ENCODE assay signal across 9 cellular contexts in the genomic region with DNA sequence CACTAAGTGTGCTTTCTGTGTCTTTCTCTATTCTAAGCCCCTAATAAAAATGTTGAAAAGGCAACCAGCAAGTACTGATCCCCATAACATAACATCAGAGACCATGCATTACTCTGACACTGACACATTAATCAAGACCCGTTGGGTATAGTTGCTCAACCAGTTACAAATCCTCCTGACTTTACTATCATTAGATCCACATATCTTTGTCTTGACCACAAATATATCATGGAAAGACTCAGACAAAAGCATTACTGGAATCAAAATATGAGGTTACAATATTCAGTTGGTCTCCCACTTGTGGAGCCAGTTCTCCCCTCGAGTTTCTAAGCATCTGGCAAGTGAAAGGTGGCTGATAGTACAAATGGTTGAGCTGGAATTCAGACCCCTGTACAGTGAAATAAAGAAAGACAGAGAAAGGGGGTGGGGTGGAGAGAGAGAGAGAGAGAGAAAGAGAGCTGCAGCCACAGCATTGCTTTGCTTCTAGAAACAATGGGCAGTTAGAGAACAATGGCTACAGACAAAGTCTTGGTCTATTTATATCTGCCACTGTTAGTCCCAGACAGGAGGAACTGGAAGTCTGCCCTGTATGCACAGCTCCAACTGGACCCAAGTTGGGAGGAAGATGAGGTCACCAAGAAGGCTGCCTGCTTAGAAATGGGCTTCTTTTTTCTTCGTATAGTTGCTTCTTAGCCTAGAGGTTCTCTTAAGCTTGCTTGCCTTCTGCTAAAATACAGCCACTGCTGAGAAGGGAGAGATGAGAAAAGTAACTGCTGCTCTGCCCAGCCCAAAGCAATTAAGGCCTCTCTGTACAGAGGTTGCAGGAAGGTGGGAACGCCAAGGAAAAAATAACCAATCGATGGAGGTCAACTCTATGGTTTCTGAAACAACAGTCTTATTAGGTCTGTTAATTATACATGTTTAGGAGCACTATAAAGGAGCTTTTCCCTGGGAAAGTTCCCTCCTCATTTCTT.
A peak's percentile ranks its signal among the peaks of the same experiment; 100 is the strongest.
DNase-seq lines count a peak whose midpoint lies in the region; FAIRE-seq and TF ChIP-seq lines count a peak whose summit lies in the region.
"Had no signal": no experiment of that assay in that cellular context is flagged by ENCODE, and none has a peak within 500 bp of the region (broad histone marks: within the 10 kb centered on the region; RNA-seq: fewer than 3 reads in every experiment).

No MANE protein-coding gene starts in this region.

- no peak for TF ChIP-seq EP300 in stomach (IDR thresholded peaks at IDR 0.05)

- 58 to 70% (median 62%) methylated on average over 5 of the region's 5 CpGs for WGBS in adrenal gland, 4 donors
- WGBS in stomach, 5 donors: 52 to 62% (median 57%) methylated on average over 5 of the region's 5 CpGs
- 48 to 84% (median 57%) methylated on average over 5 of the region's 5 CpGs for WGBS in small intestine, 3 donors

- peak in 1 of 2 donors; percentile 9 for TF ChIP-seq POLR2A in adrenal gland (IDR thresholded peaks at IDR 0.05)
- TF ChIP-seq POLR2A in stomach (IDR thresholded peaks at IDR 0.05): no peak

- H3K9me3 ChIP-seq in adrenal gland (replicated peaks in 1 of 3) (no peaks in the 10 kb centered on the region), stomach (no peaks in the 10 kb centered on the region), small intestine (ENCODE audit: control insufficient read depth, low read depth) (no peaks in the 10 kb centered on the region)

- H3K27ac ChIP-seq in adrenal gland: peak overlapping the region in 2 of 5 donors; percentile 1 to 49
- peak overlapping the region in 4 of 5 donors; percentile 35 to 88 (median 68) for H3K27ac ChIP-seq in stomach
- H3K27ac ChIP-seq in small intestine (ENCODE audit: low read depth in 1 of 2, low read length in 1 of 2): peak overlapping the region in 1 of 2 donors; percentile 65
- H3K27ac ChIP-seq: 22Rv1 had no signal

- H3K27me3 ChIP-seq in adrenal gland: no peaks in the 10 kb centered on the region
- H3K27me3 ChIP-seq in stomach: no peaks in the 10 kb centered on the region
- H3K27me3 ChIP-seq in small intestine (ENCODE audit: control insufficient read depth in 2 of 2, insufficient read depth in 2 of 2, low read length in 2 of 2): no peaks in the 10 kb centered on the region

- DNase-seq in DMS 273 (lab: John Stamatoyannopoulos, UW; ENCODE audit: unreplicated experiment): peak; percentile 3
- DNase-seq in DMS 273 treated with DMSO at 0.1 percent for 48 hours (lab: John Stamatoyannopoulos, UW): no peak
- DNase-seq in adrenal gland: peak in 4 of 7 donors; percentile 33 to 69 (median 52)
- peak; percentile 62 for DNase-seq in inferior parietal cortex (ENCODE audit: extremely low spot score)
- no peak for DNase-seq in stomach
- DNase-seq in NCI-H2171 (lab: John Stamatoyannopoulos, UW): no peak
- DNase-seq in small intestine: no peak
- DNase-seq in DMS79 (lab: John Stamatoyannopoulos, UW): no peak

- peaks cover 30 to 73% of the 10 kb centered on the region in 2 donors for H3K4me1 ChIP-seq in adrenal gland (replicated peaks in 1 of 2)
- peaks cover 62 to 100% (median 88%) of the 10 kb centered on the region in 4 donors for H3K4me1 ChIP-seq in stomach
- H3K4me1 ChIP-seq in small intestine (ENCODE audit: control insufficient read depth in 2 of 2, insufficient read depth in 1 of 2, low read depth in 1 of 2, low read length in 1 of 2): peaks cover 0 to 48% of the 10 kb centered on the region in 2 donors

- H3K36me3 ChIP-seq in adrenal gland (replicated peaks in 1 of 2): no peaks in the 10 kb centered on the region
- H3K36me3 ChIP-seq in stomach: peaks cover 0 to 11% (median 0%) of the 10 kb centered on the region in 4 donors
- peaks cover 0 to 3% of the 10 kb centered on the region in 2 donors for H3K36me3 ChIP-seq in small intestine (ENCODE audit: control insufficient read depth in 2 of 2, insufficient read depth in 2 of 2, low read length in 2 of 2)

- TF ChIP-seq CTCF in adrenal gland (IDR thresholded peaks at IDR 0.05): no peak
- TF ChIP-seq CTCF in stomach (IDR thresholded peaks at IDR 0.05): no peak

- H3K4me3 ChIP-seq in adrenal gland: no peak overlapping the region
- H3K4me3 ChIP-seq in stomach: no peak overlapping the region
- H3K4me3 ChIP-seq in small intestine (ENCODE audit: low read depth in 1 of 2, low read length in 2 of 2): no peak overlapping the region

- FAIRE-seq in small intestine (lab: Jason Lieb, UNC): no peak

- intact Hi-C loops in adrenal gland (cut with DNase I): no loop called here
- intact Hi-C loops in stomach (cut with DNase I; ENCODE audit: low total_unique reads): no loop called here

Comparison
In these comparisons a context has a peak if more than half of its experiments do, and no peak if none do; other contexts are left out.
1. DNase-seq: peak in DMS 273 (single experiment), adrenal gland (4 of 7) and inferior parietal cortex (single experiment); none in DMS 273 treated with DMSO at 0.1 percent for 48 hours (single experiment), stomach (single experiment), NCI-H2171 (single experiment), small intestine (single experiment) and DMS79 (single experiment).